8 cellular contexts compared by ENCODE assay signal in genomic region chr17:44070455-44071197, GRCh38. TPM values are rescaled to one million over a fixed set of nuclear protein-coding genes. Genes with fewer than 3 reads are reported as not detected.
DNase-seq lines count a peak whose midpoint lies in the region; ATAC-seq and TF ChIP-seq lines count a peak whose summit lies in the region.

Gene G6PC3 (plus strand): TSS chr17:44070735. CDS start chr17:44070966, 231 bp downstream.

- peak; percentile 99 for DNase-seq in ACHN
- DNase-seq in NCI-H2227 (lab: John Stamatoyannopoulos, UW; ENCODE audit: unreplicated experiment): peak; percentile 99
- peak; percentile 98 for DNase-seq in WTC11 (ENCODE audit: low spot score)
- peak; percentile 64 for DNase-seq in central memory CD4-positive, alpha-beta T cell
- peak; percentile 98 for DNase-seq in inferior parietal cortex (ENCODE audit: extremely low spot score)
- peak; percentile 72 to 88 for DNase-seq in stimulated activated CD4-positive, alpha-beta T cell treated with anti-CD3 and anti-CD28 coated beads, Interleukin-12 subunit alpha, Interleukin-12 subunit beta, amount 100 ng/mL, for 24 hours (ENCODE audit: low read depth in 2 of 2)

- H3K27ac Mint-ChIP-seq in WTC11: peak within 1 kb of the TSS; percentile 98

- in situ Hi-C loops in ACHN (cut with HindIII; ENCODE audit: low pct_ligation_motif_present, low pct_unique_long_range_greater_than_20kb, low sequenced_read_pairs): no loop called here

- no peak for TF ChIP-seq CTCF in WTC11 (IDR thresholded peaks at IDR 0.05)

- ATAC-seq in GM18868 (IDR thresholded peaks at IDR 0.05; ENCODE audit: unreplicated experiment) (peak; percentile 74), HG03135 (IDR thresholded peaks at IDR 0.05; ENCODE audit: unreplicated experiment) (peak; percentile 60), WTC11 (peak; percentile 89)

- POLR2A ChIA-PET in WTC11 (lab: Charles Lee): interaction anchor here (0.6 to 1.4 kb wide), 12 partner anchors 11 to 283 kb away, joined by 3 to 8 read pairs (median 4); no protein-coding TSS in a partner anchor

- H3K36me3 Mint-ChIP-seq in WTC11: peaks cover 11% of the 10 kb centered on the region

- CTCF ChIA-PET in WTC11 (lab: Charles Lee): interaction anchor here (0.7 to 1.9 kb wide), 6 partner anchors 16 to 98 kb away, joined by 3 to 9 read pairs (median 6); partner anchors contain the start of gene HDAC5

- peaks cover 34% of the 10 kb centered on the region for H3K4me1 Mint-ChIP-seq in WTC11

- H3K27me3 Mint-ChIP-seq in WTC11 (ENCODE audit: low read depth): no peaks in the 10 kb centered on the region

- no peaks in the 10 kb centered on the region for H3K9me3 Mint-ChIP-seq in WTC11

- H3K4me3 Mint-ChIP-seq in WTC11: peak within 1 kb of the TSS; percentile 97

TF ChIP-seq in WTC11, 78 proteins besides CTCF, POLR2A, EP300 and RAD21 (continues in another document):
- TF ChIP-seq SMAD3 (CRISPR knock-in tag; IDR thresholded peaks at IDR 0.05; ENCODE audit: borderline replicate concordance): peak; percentile 51
- TF ChIP-seq ZBTB21 (CRISPR knock-in tag; IDR thresholded peaks at IDR 0.05; ENCODE audit: borderline replicate concordance): peak; percentile 76; the same call in 1 of the 2 replicates
- no peak for TF ChIP-seq ZNF121 (CRISPR knock-in tag; IDR thresholded peaks at IDR 0.05)
- TF ChIP-seq USF2 (CRISPR knock-in tag; IDR thresholded peaks at IDR 0.05): peak; percentile 97
- no peak for TF ChIP-seq TEAD4 (CRISPR knock-in tag; IDR thresholded peaks at IDR 0.05)
- TF ChIP-seq TP53 (CRISPR knock-in tag; IDR thresholded peaks at IDR 0.05): peak; percentile 65; the same call in 1 of the 2 replicates
- TF ChIP-seq FOXP1 (CRISPR knock-in tag; IDR thresholded peaks at IDR 0.05; ENCODE audit: borderline replicate concordance): peak; percentile 62; the same call in 1 of the 2 replicates
- TF ChIP-seq ZNF232 (CRISPR knock-in tag; IDR thresholded peaks at IDR 0.05): peak; percentile 74; the same call in 1 of the 2 replicates
- TF ChIP-seq RORB (CRISPR knock-in tag; IDR thresholded peaks at IDR 0.05): no peak
- TF ChIP-seq ZNF512 (CRISPR knock-in tag; IDR thresholded peaks at IDR 0.05; ENCODE audit: borderline replicate concordance): no peak
- peak; percentile 89 for TF ChIP-seq SP1 (CRISPR knock-in tag; conservative IDR thresholded peaks at IDR 0.05)
- TF ChIP-seq GABPB1 (CRISPR knock-in tag; IDR thresholded peaks at IDR 0.05): peak; percentile 93
- 0 out of 2 replicates have a peak, but pooled peaks have one; percentile 55 for TF ChIP-seq ZNF416 (CRISPR knock-in tag; IDR thresholded peaks at IDR 0.05)
- TF ChIP-seq MXD4 (CRISPR knock-in tag; IDR thresholded peaks at IDR 0.05; ENCODE audit: borderline replicate concordance): no peak
- peak; percentile 92; the same call in 1 of the 2 replicates for TF ChIP-seq MYBL2 (CRISPR knock-in tag; IDR thresholded peaks at IDR 0.05)
- TF ChIP-seq CREM (CRISPR knock-in tag; IDR thresholded peaks at IDR 0.05): peak; percentile 39; the same call in 1 of the 2 replicates
- TF ChIP-seq MAX (CRISPR knock-in tag; IDR thresholded peaks at IDR 0.05): peak; percentile 99
- 0 out of 2 replicates have a peak, but pooled peaks have one; percentile 43 for TF ChIP-seq CBFB (CRISPR knock-in tag; IDR thresholded peaks at IDR 0.05; ENCODE audit: low read depth)
- peak; percentile 70 for TF ChIP-seq ESRRA (CRISPR knock-in tag; IDR thresholded peaks at IDR 0.05; ENCODE audit: borderline replicate concordance)
- no peak for TF ChIP-seq ELF4 (CRISPR knock-in tag; IDR thresholded peaks at IDR 0.05; ENCODE audit: low read depth)
- peak; percentile 66 for TF ChIP-seq TEAD1 (CRISPR knock-in tag; IDR thresholded peaks at IDR 0.05)
- TF ChIP-seq PREB (CRISPR knock-in tag; IDR thresholded peaks at IDR 0.05; ENCODE audit: borderline replicate concordance): peak; percentile 81; the same call in 1 of the 2 replicates
- TF ChIP-seq USF1 (CRISPR knock-in tag; IDR thresholded peaks at IDR 0.05): peak; percentile 98
- TF ChIP-seq FOXK1 (CRISPR knock-in tag; IDR thresholded peaks at IDR 0.05): peak; percentile 98
- peak; percentile 87; the same call in 1 of the 2 replicates for TF ChIP-seq ARID4B (CRISPR knock-in tag; IDR thresholded peaks at IDR 0.05; ENCODE audit: borderline replicate concordance)
- TF ChIP-seq E2F1 (CRISPR knock-in tag; IDR thresholded peaks at IDR 0.05): peak; percentile 64; the same call in 1 of the 2 replicates

RNA-seq across cellular contexts. Expression of gene G6PC3, which starts in this region (rescaled TPM):
- total RNA-seq in WTC11 (2021): 121 to 122 TPM (median 121 TPM) in 3 replicates

Comparison
In these comparisons a context has a peak if more than half of its experiments do, and no peak if none do; other contexts are left out.
1. Peak in every context shown above with its lines: DNase-seq and ATAC-seq.